Comparison of ENCODE assay signal across 14 cellular contexts in genomic region chr11:34165786-34166557, GRCh38.
DNase-seq lines count a peak whose midpoint lies in the region; FAIRE-seq and TF ChIP-seq lines count a peak whose summit lies in the region.
"Had no signal": no experiment of that assay in that cellular context is flagged by ENCODE, and none has a peak within 500 bp of the region (broad histone marks: within the 10 kb centered on the region; RNA-seq: fewer than 3 reads in every experiment).

No MANE protein-coding gene starts in this region.

- no peak for FAIRE-seq in H1 (lab: Jason Lieb, UNC)

- H3K23ac ChIP-seq in H1 (ENCODE audit: insufficient read length), result no peak overlapping the region
- no peak overlapping the region for H3K23ac ChIP-seq in trophoblast cell (ENCODE audit: low read length)

- H4K20me1 ChIP-seq in H1 (replicated peaks in 1 of 2; ENCODE audit: control insufficient read depth in 1 of 2, insufficient read depth in 2 of 2, low read length in 2 of 2), result peaks cover 0 to 4% of the 10 kb centered on the region in 2 experiments

- H3K14ac ChIP-seq in H1 (ENCODE audit: insufficient read length) (no peak overlapping the region), trophoblast cell (ENCODE audit: low read length) (no peak overlapping the region)

- H2BK120ac ChIP-seq in H1 (replicated peaks; ENCODE audit: low read depth, low read length), result no peak overlapping the region
- no peak overlapping the region for H2BK120ac ChIP-seq in trophoblast cell (ENCODE audit: insufficient read depth, low read length, poor library complexity)

- H3K27me3 ChIP-seq in H1 (replicated peaks in 1 of 4; ENCODE audit: control insufficient read depth in 3 of 4, extremely low read depth in 1 of 4, insufficient read depth in 3 of 4, low read length in 3 of 4) (no peaks in the 10 kb centered on the region), trophoblast cell (ENCODE audit: insufficient read depth, low read length) (no peaks in the 10 kb centered on the region)

- no peak overlapping the region for H3K18ac ChIP-seq in H1 (ENCODE audit: extremely low read depth, low read length)
- H3K18ac ChIP-seq in trophoblast cell (ENCODE audit: low read length), result no peak overlapping the region

- H3K27ac ChIP-seq in H1 (ENCODE audit: low read depth, low read length) (no peak overlapping the region), trophoblast cell (ENCODE audit: low read depth, low read length) (no peak overlapping the region)
- H3K27ac ChIP-seq: SK-N-MC had no signal

- H2BK5ac ChIP-seq in H1 (ENCODE audit: low read depth, low read length) (no peak overlapping the region), trophoblast cell (ENCODE audit: low read depth, low read length, poor library complexity) (no peak overlapping the region)

- H2AFZ ChIP-seq in H1 (ENCODE audit: low read length), result no peak overlapping the region
- no peak overlapping the region for H2AFZ ChIP-seq in trophoblast cell (ENCODE audit: insufficient read depth, low read length, poor library complexity)

- H4K8ac ChIP-seq in H1 (ENCODE audit: extremely low read depth, insufficient read depth, low read length) (no peak overlapping the region), trophoblast cell (ENCODE audit: low read depth, low read length) (no peak overlapping the region)

- H2BK15ac ChIP-seq in H1 (ENCODE audit: low read length), result no peak overlapping the region

- TF ChIP-seq CTCF in H1 (IDR thresholded peaks at IDR 0.05; ENCODE audit: control extremely low read depth in 1 of 3, insufficient read depth in 1 of 3, low read depth in 1 of 3, low read length in 3 of 3), result peak in 2 of 3 experiments; percentile 37 to 40; a peak in 3 of 4 replicates

- no peaks in the 10 kb centered on the region for H3K9me3 ChIP-seq in H1 (ENCODE audit: insufficient read depth in 2 of 2, low read depth in 1 of 2, low read length in 1 of 2)
- peaks cover 1% of the 10 kb centered on the region for H3K9me3 ChIP-seq in trophoblast cell (ENCODE audit: insufficient read depth, low read depth, low read length)
- H3K9me3 ChIP-seq: esophagus squamous epithelium had no signal

- H4K91ac ChIP-seq in H1 (replicated peaks; ENCODE audit: insufficient read length, low read length), result no peak overlapping the region
- H4K91ac ChIP-seq in trophoblast cell (ENCODE audit: low read depth, low read length), result no peak overlapping the region

- CTCF ChIA-PET in H1 (lab: Charles Lee; ENCODE audit: partially characterized antibody), result interaction anchor here (0.8 to 9.8 kb wide), 10 partner anchors 11 to 327 kb away, joined by 3 to 89 read pairs (median 4); no protein-coding TSS in a partner anchor

- H2AK5ac ChIP-seq in H1 (ENCODE audit: low read depth, low read length), result no peak overlapping the region
- H2AK5ac ChIP-seq in trophoblast cell (ENCODE audit: low read length), result no peak overlapping the region

- H3K9ac ChIP-seq in H1 (replicated peaks in 1 of 4; ENCODE audit: extremely low read depth in 1 of 4, low read depth in 3 of 4, low read length in 3 of 4), result no peak overlapping the region
- H3K9ac ChIP-seq in trophoblast cell (ENCODE audit: low read length), result no peak overlapping the region

- TF ChIP-seq RAD21 in H1 (IDR thresholded peaks at IDR 0.05 in 1 of 2, conservative IDR thresholded peaks at IDR 0.05 in 1 of 2; ENCODE audit: low read depth in 2 of 2, low read length in 2 of 2), result peak; percentile 29 to 45; a peak in 2 of 4 replicates

- no peak for TF ChIP-seq POLR2A in H1 (IDR thresholded peaks at IDR 0.05; ENCODE audit: control extremely low read depth in 1 of 2, low read depth in 2 of 2, low read length in 2 of 2)

- DNase-seq in DMS 273 (lab: John Stamatoyannopoulos, UW; ENCODE audit: unreplicated experiment) (peak; percentile 50), DMS 273 treated with DMSO at 0.1 percent for 48 hours (lab: John Stamatoyannopoulos, UW) (no peak), NCI-H446 treated with DMSO at 0.1 percent for 48 hours (lab: John Stamatoyannopoulos, UW) (peak; percentile 10), H1 (ENCODE audit: low read depth in 1 of 2, low spot score in 2 of 2) (no peak), trophoblast cell (peak; percentile 86 to 87), mucosa of gallbladder (ENCODE audit: low spot score) (no peak), NOMO-1 treated with dmso at 0.1 percent for 144 hours (lab: John Stamatoyannopoulos, UW; ENCODE audit: unreplicated experiment) (no peak)
- DNase-seq in activated CD8-positive, alpha-beta memory T cell treated with anti-CD3 and anti-CD28 coated beads for 24 hours, result no peak
- DNase-seq: 8988T; activated CD4-positive, CD25-positive, alpha-beta regulatory T cell; activated CD8-positive, alpha-beta memory T cell treated with anti-CD3 and anti-CD28 coated beads, Interleukin-2, amount 50 U/mL, for 4 hours; COR-L47; esophagus squamous epithelium had no signal

- H3K4me2 ChIP-seq in H1 (ENCODE audit: insufficient read depth in 1 of 2, low read depth in 2 of 2, low read length in 2 of 2), result no peak overlapping the region
- H3K4me2 ChIP-seq in trophoblast cell (ENCODE audit: low read length), result no peak overlapping the region

- H3K4me1 ChIP-seq in H1 (replicated peaks in 1 of 4; ENCODE audit: control insufficient read depth in 3 of 4, insufficient read depth in 4 of 4, low read length in 3 of 4) (no peaks in the 10 kb centered on the region), trophoblast cell (ENCODE audit: control insufficient read depth in 1 of 2, insufficient read depth in 2 of 2, low read length in 2 of 2) (peaks cover 18 to 20% of the 10 kb centered on the region in 2 experiments)

- H2BK20ac ChIP-seq in H1 (ENCODE audit: low read length), result no peak overlapping the region

- H3K23me2 ChIP-seq in H1 (ENCODE audit: low read depth, low read length), result no peaks in the 10 kb centered on the region

- WGBS in H1 (ENCODE audit: extremely low coverage in 1 of 2, insufficient coverage in 1 of 2, insufficient read length in 1 of 2, insufficient replicate concordance in 2 of 2, low coverage in 1 of 2, low lambda C conversion rate in 2 of 2, missing lambda C conversion rate in 1 of 2), 2 experiments, result 89% methylated on average over 12 of the region's 12 CpGs; no CpG with 5 or more reads in 1 of the 2 experiments
- no CpG with 5 or more reads among the region's 12 CpGs for WGBS in trophoblast cell (ENCODE audit: extremely low coverage, insufficient coverage, insufficient read length)

- H3K4ac ChIP-seq in H1 (replicated peaks; ENCODE audit: insufficient read length, low read depth, low read length) (no peak overlapping the region), trophoblast cell (ENCODE audit: low read depth, low read length) (no peak overlapping the region)

- H3K79me2 ChIP-seq in H1 (ENCODE audit: control insufficient read depth in 1 of 2, insufficient read depth in 2 of 2, low read length in 2 of 2) (no peaks in the 10 kb centered on the region), trophoblast cell (ENCODE audit: control insufficient read depth, insufficient read depth, low read length, poor library complexity) (no peaks in the 10 kb centered on the region)

- no peak overlapping the region for H4K5ac ChIP-seq in H1 (ENCODE audit: insufficient read length, low read depth, low read length)

- no peaks in the 10 kb centered on the region for H3K79me1 ChIP-seq in H1 (ENCODE audit: low read depth, low read length)
- H3K79me1 ChIP-seq in trophoblast cell (ENCODE audit: low read length), result no peaks in the 10 kb centered on the region

- H3K4me3 ChIP-seq in H1 (ENCODE audit: extremely low read depth in 1 of 4, insufficient read depth in 2 of 4, low read depth in 3 of 4, low read length in 4 of 4), result no peak overlapping the region
- no peak overlapping the region for H3K4me3 ChIP-seq in trophoblast cell (ENCODE audit: low read depth, low read length)
- H3K4me3 ChIP-seq: esophagus squamous epithelium, SK-N-MC had no signal

- POLR2A ChIA-PET in H1 (lab: Charles Lee; ENCODE audit: partially characterized antibody), result no interaction called here

- no peak overlapping the region for H3K56ac ChIP-seq in H1 (replicated peaks; ENCODE audit: insufficient read length, low read depth, low read length)

- H2BK12ac ChIP-seq in H1 (ENCODE audit: low read depth, low read length) (no peak overlapping the region), trophoblast cell (ENCODE audit: low read length) (no peak overlapping the region)

- no peaks in the 10 kb centered on the region for H3K36me3 ChIP-seq in H1 (ENCODE audit: control insufficient read depth in 2 of 4, insufficient read depth in 4 of 4, low read length in 3 of 4)
- peaks cover 22 to 25% of the 10 kb centered on the region in 2 experiments for H3K36me3 ChIP-seq in trophoblast cell (ENCODE audit: control insufficient read depth in 1 of 2, insufficient read depth in 2 of 2, low read length in 2 of 2)
- H3K36me3 ChIP-seq: esophagus squamous epithelium had no signal

- no peak overlapping the region for H4K12ac ChIP-seq in trophoblast cell (ENCODE audit: low read depth, low read length)

- TF ChIP-seq EP300 in H1 (IDR thresholded peaks at IDR 0.05; ENCODE audit: borderline replicate concordance in 1 of 2, low read depth in 2 of 2, low read length in 2 of 2), result no peak

TF ChIP-seq in H1, 55 proteins besides CTCF, POLR2A, EP300 and RAD21 (continues in another document):
- TF ChIP-seq BACH1 (IDR thresholded peaks at IDR 0.05; ENCODE audit: low read length) (no peak), CEBPB (IDR thresholded peaks at IDR 0.05; ENCODE audit: low read depth, low read length) (no peak), POLR2AphosphoS5 (IDR thresholded peaks at IDR 0.05; ENCODE audit: low read depth, low read length) (no peak), SRF (IDR thresholded peaks at IDR 0.05; ENCODE audit: low read depth, low read length) (no peak), BCL11A (IDR thresholded peaks at IDR 0.05; ENCODE audit: low read depth in 2 of 2, low read length in 2 of 2) (no peak), MAFK (IDR thresholded peaks at IDR 0.05; ENCODE audit: low read depth, low read length) (no peak), SIN3A (conservative IDR thresholded peaks at IDR 0.05 in 1 of 2, IDR thresholded peaks at IDR 0.05 in 1 of 2; ENCODE audit: low read depth in 1 of 2, low read length in 2 of 2) (no peak)

Comparison
In these comparisons a context has a peak if more than half of its experiments do, and no peak if none do; other contexts are left out.
1. DNase-seq: peak in DMS 273 (single experiment), NCI-H446 treated with DMSO at 0.1 percent for 48 hours (single experiment) and trophoblast cell (2 of 2); none in DMS 273 treated with DMSO at 0.1 percent for 48 hours (single experiment), H1 (0 of 2), activated CD8-positive, alpha-beta memory T cell treated with anti-CD3 and anti-CD28 coated beads for 24 hours (single experiment), mucosa of gallbladder (single experiment) and NOMO-1 treated with dmso at 0.1 percent for 144 hours (single experiment).